ENCODE assay signal across 1 cellular context in genomic region chr9:132997591-132997990, GRCh38.
A peak's percentile ranks its signal among the peaks of the same experiment; 100 is the strongest.
TF ChIP-seq lines count a peak whose summit lies in the region.

No MANE protein-coding gene starts in this region.

TF ChIP-seq in HepG2, 621 proteins besides CTCF, POLR2A, EP300 and RAD21 (continued from another document and continues in another):
- 0 out of 2 replicates have a peak, but pooled peaks have one; percentile 24 for TF ChIP-seq HOXA3 (CRISPR knock-in tag; IDR thresholded peaks at IDR 0.05)
- TF ChIP-seq MNT (IDR thresholded peaks at IDR 0.05): peak; percentile 82
- TF ChIP-seq ZNF12 (CRISPR knock-in tag; IDR thresholded peaks at IDR 0.05): no peak
- no peak for TF ChIP-seq HOMEZ (CRISPR knock-in tag; IDR thresholded peaks at IDR 0.05; ENCODE audit: low read depth)
- TF ChIP-seq ZNF44 (CRISPR knock-in tag; IDR thresholded peaks at IDR 0.05): no peak
- TF ChIP-seq IKZF5 (CRISPR knock-in tag; IDR thresholded peaks at IDR 0.05): peak; percentile 47; the same call in 1 of the 2 replicates
- peak; percentile 73; the same call in 1 of the 2 replicates for TF ChIP-seq MYC (CRISPR knock-in tag; IDR thresholded peaks at IDR 0.05; ENCODE audit: borderline replicate concordance)
- TF ChIP-seq THYN1 (CRISPR knock-in tag; IDR thresholded peaks at IDR 0.05; ENCODE audit: borderline replicate concordance, low read depth): no peak
- TF ChIP-seq MEIS2 (CRISPR knock-in tag; IDR thresholded peaks at IDR 0.05): no peak
- no peak for TF ChIP-seq RNF2 (conservative IDR thresholded peaks at IDR 0.05; ENCODE audit: low read depth)
- TF ChIP-seq NR2F6 (IDR thresholded peaks at IDR 0.05): no peak
- TF ChIP-seq NR2F6 (CRISPR knock-in tag; IDR thresholded peaks at IDR 0.05): 0 out of 2 replicates have a peak, but pooled peaks have one; percentile 6
- peak; percentile 28; the same call in 1 of the 2 replicates for TF ChIP-seq DMAP1 (CRISPR knock-in tag; IDR thresholded peaks at IDR 0.05)
- peak; percentile 92 for TF ChIP-seq TFAP4 (IDR thresholded peaks at IDR 0.05; ENCODE audit: borderline replicate concordance, low read depth)
- TF ChIP-seq ZBTB4 (CRISPR knock-in tag; IDR thresholded peaks at IDR 0.05; ENCODE audit: borderline replicate concordance): no peak
- peak; percentile 39; the same call in 1 of the 2 replicates for TF ChIP-seq CBFB (CRISPR knock-in tag; IDR thresholded peaks at IDR 0.05)
- TF ChIP-seq JDP2 (CRISPR knock-in tag; IDR thresholded peaks at IDR 0.05; ENCODE audit: borderline replicate concordance): no peak
- 0 out of 2 replicates have a peak, but pooled peaks have one; percentile 31 for TF ChIP-seq FOXK2 (IDR thresholded peaks at IDR 0.05)
- TF ChIP-seq TBL1XR1 (IDR thresholded peaks at IDR 0.05; ENCODE audit: borderline replicate concordance, low read length, partially characterized antibody): no peak
- TF ChIP-seq MIXL1 (CRISPR knock-in tag; IDR thresholded peaks at IDR 0.05): no peak
- TF ChIP-seq ZNF224 (CRISPR knock-in tag; IDR thresholded peaks at IDR 0.05): no peak
- TF ChIP-seq SOX13 (IDR thresholded peaks at IDR 0.05): no peak
- peak in 1 of 2 experiments; percentile 32; a peak in 1 of 4 replicates for TF ChIP-seq SOX13 (CRISPR knock-in tag; conservative IDR thresholded peaks at IDR 0.05 in 1 of 2, IDR thresholded peaks at IDR 0.05 in 1 of 2)
- TF ChIP-seq SOX5 (CRISPR knock-in tag; IDR thresholded peaks at IDR 0.05; ENCODE audit: borderline replicate concordance): 0 out of 2 replicates have a peak, but pooled peaks have one; percentile 32
- TF ChIP-seq ZMYM4 (CRISPR knock-in tag; IDR thresholded peaks at IDR 0.05): peak; percentile 45; the same call in 1 of the 2 replicates
- TF ChIP-seq ZNF263 (CRISPR knock-in tag; IDR thresholded peaks at IDR 0.05): peak; percentile 69
- no peak for TF ChIP-seq SMAD3 (CRISPR knock-in tag; IDR thresholded peaks at IDR 0.05)
- no peak for TF ChIP-seq ZNF513 (CRISPR knock-in tag; conservative IDR thresholded peaks at IDR 0.05)
- TF ChIP-seq ATF4 (CRISPR knock-in tag; IDR thresholded peaks at IDR 0.05): no peak
- TF ChIP-seq ZNF629 (CRISPR knock-in tag; conservative IDR thresholded peaks at IDR 0.05): no peak
- no peak for TF ChIP-seq ZBED4 (CRISPR knock-in tag; IDR thresholded peaks at IDR 0.05; ENCODE audit: borderline replicate concordance)
- peak; percentile 28; the same call in 1 of the 2 replicates for TF ChIP-seq HNF4A (CRISPR knock-in tag; IDR thresholded peaks at IDR 0.05)
- TF ChIP-seq HMGA1 (CRISPR knock-in tag; conservative IDR thresholded peaks at IDR 0.05): no peak
- no peak for TF ChIP-seq FOXP1 (IDR thresholded peaks at IDR 0.05)
- 0 out of 2 replicates have a peak, but pooled peaks have one; percentile 24 for TF ChIP-seq FOXP1 (CRISPR knock-in tag; IDR thresholded peaks at IDR 0.05)
- TF ChIP-seq MAFF (IDR thresholded peaks at IDR 0.05; ENCODE audit: low read depth, low read length): no peak
- no peak; the same call in 1 of the 2 replicates for TF ChIP-seq LCORL (IDR thresholded peaks at IDR 0.05)
- peak; percentile 30; the same call in 1 of the 2 replicates for TF ChIP-seq LCORL (CRISPR knock-in tag; IDR thresholded peaks at IDR 0.05)
- TF ChIP-seq ZNF142 (CRISPR knock-in tag; IDR thresholded peaks at IDR 0.05): no peak
- no peak for TF ChIP-seq ASH2L (IDR thresholded peaks at IDR 0.05; ENCODE audit: insufficient read length, low read depth, low read length)
- TF ChIP-seq GATA4 (IDR thresholded peaks at IDR 0.05; ENCODE audit: borderline replicate concordance, low read depth): no peak
- TF ChIP-seq ZNF24 (IDR thresholded peaks at IDR 0.05): no peak
